16 cellular contexts compared by ENCODE assay signal in genomic region chr17:15083225-15083624, GRCh38.
"Had no signal": no experiment of that assay in that cellular context is flagged by ENCODE, and none has a peak within 500 bp of the region (broad histone marks: within the 10 kb centered on the region; RNA-seq: fewer than 3 reads in every experiment).

No MANE protein-coding gene starts in this region.

- H3K27ac ChIP-seq: breast epithelium, esophagus squamous epithelium, sigmoid colon had no signal

- H3K4me1 Mint-ChIP-seq: activated naive CD8-positive, alpha-beta T cell treated with anti-CD3 and anti-CD28 coated beads, Interleukin-2, amount 10 ng/mL, durations not matched to agents 7 days and 5 days; immature natural killer cell; naive thymus-derived CD4-positive, alpha-beta T cell; stimulated activated naive CD8-positive, alpha-beta T cell treated with anti-CD3 and anti-CD28 coated beads, Interleukin-15, amount 100 ng/mL, for 72 hours had no signal

- H3K4me3 ChIP-seq: breast epithelium, esophagus squamous epithelium, lung, mucosa of descending colon, sigmoid colon had no signal

- H3K9me3 ChIP-seq: breast epithelium, esophagus squamous epithelium, mucosa of descending colon, sigmoid colon had no signal

- H3K27ac Mint-ChIP-seq: activated naive CD8-positive, alpha-beta T cell treated with anti-CD3 and anti-CD28 coated beads, Interleukin-2, amount 10 ng/mL, durations not matched to agents 7 days and 5 days; immature natural killer cell; naive thymus-derived CD4-positive, alpha-beta T cell; stimulated activated naive CD8-positive, alpha-beta T cell treated with anti-CD3 and anti-CD28 coated beads, Interleukin-15, amount 100 ng/mL, for 72 hours; type B pancreatic cell had no signal

- H3K4me3 Mint-ChIP-seq: activated naive CD8-positive, alpha-beta T cell treated with anti-CD3 and anti-CD28 coated beads, Interleukin-2, amount 10 ng/mL, durations not matched to agents 7 days and 5 days; immature natural killer cell; naive thymus-derived CD4-positive, alpha-beta T cell; stimulated activated naive CD8-positive, alpha-beta T cell treated with anti-CD3 and anti-CD28 coated beads, Interleukin-15, amount 100 ng/mL, for 72 hours; type B pancreatic cell had no signal

- H3K36me3 ChIP-seq: breast epithelium, esophagus squamous epithelium, sigmoid colon had no signal

- H3K27me3 Mint-ChIP-seq: activated naive CD8-positive, alpha-beta T cell treated with anti-CD3 and anti-CD28 coated beads, Interleukin-2, amount 10 ng/mL, durations not matched to agents 7 days and 5 days had no signal

- H3K9me3 Mint-ChIP-seq: activated naive CD8-positive, alpha-beta T cell treated with anti-CD3 and anti-CD28 coated beads, Interleukin-2, amount 10 ng/mL, durations not matched to agents 7 days and 5 days; stimulated activated naive CD8-positive, alpha-beta T cell treated with anti-CD3 and anti-CD28 coated beads, Interleukin-15, amount 100 ng/mL, for 72 hours; type B pancreatic cell had no signal

- H3K4me1 ChIP-seq: breast epithelium, esophagus squamous epithelium, sigmoid colon had no signal

- H3K36me3 Mint-ChIP-seq: activated naive CD8-positive, alpha-beta T cell treated with anti-CD3 and anti-CD28 coated beads, Interleukin-2, amount 10 ng/mL, durations not matched to agents 7 days and 5 days; immature natural killer cell; naive thymus-derived CD4-positive, alpha-beta T cell; type B pancreatic cell had no signal

- DNase-seq: activated CD4-positive, CD25-positive, alpha-beta regulatory T cell treated with anti-CD3 and anti-CD28 coated beads, Interleukin-2, amount 50 U/mL, for 72 hours; activated naive CD4-positive, alpha-beta T cell; activated naive CD8-positive, alpha-beta T cell treated with anti-CD3 and anti-CD28 coated beads, Interleukin-2, amount 10 ng/mL, durations not matched to agents 7 days and 5 days; activated T-cell treated with anti-CD3 and anti-CD28 coated beads for 4 hours; esophagus squamous epithelium; foreskin fibroblast; immature natural killer cell; mucosa of descending colon; naive thymus-derived CD4-positive, alpha-beta T cell; sigmoid colon; stimulated activated CD4-positive, alpha-beta T cell treated with anti-CD3 and anti-CD28 coated beads, Interleukin-1b, Interleukin-23, amount 100 ng/mL, for 48 hours; stimulated activated naive CD8-positive, alpha-beta T cell treated with anti-CD3 and anti-CD28 coated beads, Interleukin-15, amount 100 ng/mL, for 72 hours; T-helper 1 cell had no signal
